ENCODE assay signal across 19 cellular contexts in the genomic region with DNA sequence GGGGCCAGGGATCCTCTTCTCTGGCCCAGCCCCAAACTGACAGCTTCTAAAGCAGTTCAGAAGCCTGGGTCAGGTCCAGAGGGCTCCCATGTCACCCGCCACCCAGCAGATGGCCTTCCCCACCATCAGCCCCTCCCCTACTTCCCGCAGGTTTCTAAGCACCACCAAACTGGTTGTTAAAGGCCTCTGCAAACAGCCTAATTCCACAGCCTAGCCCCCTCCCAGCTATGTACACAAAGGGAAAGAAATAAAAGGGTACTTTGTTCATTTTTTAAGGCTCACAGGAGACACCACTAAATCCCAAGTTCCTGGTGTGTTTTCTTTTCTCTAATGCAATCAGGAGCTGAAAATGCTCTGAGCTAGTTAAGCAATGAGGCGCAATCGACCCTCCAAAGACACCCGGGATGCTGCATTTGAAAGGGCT. TPM values are rescaled to one million over a fixed set of nuclear protein-coding genes. Genes with fewer than 3 reads are reported as not detected.
DNase-seq lines count a peak whose midpoint lies in the region; ATAC-seq, FAIRE-seq and TF ChIP-seq lines count a peak whose summit lies in the region.
"Had no signal": no experiment of that assay in that cellular context is flagged by ENCODE, and none has a peak within 500 bp of the region (broad histone marks: within the 10 kb centered on the region; RNA-seq: fewer than 3 reads in every experiment).

No MANE protein-coding gene starts in this region.

- TF ChIP-seq POLR2A in sigmoid colon (IDR thresholded peaks at IDR 0.05): no peak

- DNase-seq in DMS153 (lab: John Stamatoyannopoulos, UW) (peak; percentile 3), DMS153 treated with DMSO at 0.1 percent for 48 hours (lab: John Stamatoyannopoulos, UW; ENCODE audit: unreplicated experiment) (no peak), NCI-H146 treated with DMSO at 0.1 percent for 48 hours (lab: John Stamatoyannopoulos, UW; ENCODE audit: unreplicated experiment) (peak; percentile 44), colonic mucosa (peak; percentile 34), pancreas (no peak), sigmoid colon (no peak), EL (no peak)
- DNase-seq: activated CD4-positive, alpha-beta T cell treated with anti-CD3 and anti-CD28 coated beads, Interleukin-2, amount 50 U/mL, for 48 hours; anterior cingulate cortex; CD4-positive, alpha-beta memory T cell; hippocampal formation; mammary epithelial cell; nucleus accumbens; stimulated activated naive CD4-positive, alpha-beta T cell treated with Interleukin-2 at 50 U/mL for 16 hours; T-helper 9 cell had no signal

- WGBS in pancreas, 2 donors: 64% methylated on average over 5 of the region's 5 CpGs
- 27 to 63% methylated on average over 5 of the region's 5 CpGs for WGBS in sigmoid colon, 2 donors

- H3K9me3 ChIP-seq in colonic mucosa (no peaks in the 10 kb centered on the region), pancreas (no peaks in the 10 kb centered on the region), sigmoid colon (peaks cover 0 to 10% (median 5%) of the 10 kb centered on the region in 4 donors)

- H3K27ac ChIP-seq in colonic mucosa (peak overlapping the region; percentile 34), pancreas (peak overlapping the region in 2 of 4 donors; percentile 21 to 39), sigmoid colon (no peak overlapping the region)
- H3K27ac ChIP-seq: 22Rv1, coronary artery had no signal

- intact Hi-C loops in colonic mucosa (cut with DNase I) (no loop called here), pancreas (cut with DNase I) (no loop called here), sigmoid colon (cut with DNase I) (no loop called here)

- no peak for FAIRE-seq in pancreas (lab: Jason Lieb, UNC)
- FAIRE-seq: GM18507 had no signal

- TF ChIP-seq CTCF in colonic mucosa (IDR thresholded peaks at IDR 0.05) (no peak), pancreas (IDR thresholded peaks at IDR 0.05) (no peak), sigmoid colon (IDR thresholded peaks at IDR 0.05) (no peak)

- no peak for TF ChIP-seq EP300 in sigmoid colon (IDR thresholded peaks at IDR 0.05)

- ATAC-seq in pancreas (peak in 3 of 4 donors; percentile 23 to 70 (median 56)), HG02981 (IDR thresholded peaks at IDR 0.05; ENCODE audit: unreplicated experiment) (no peak)

- H3K4me1 ChIP-seq in colonic mucosa (no peaks in the 10 kb centered on the region), pancreas (peaks cover 0 to 5% (median 0%) of the 10 kb centered on the region in 3 donors), sigmoid colon (no peaks in the 10 kb centered on the region)

- H3K27me3 ChIP-seq in colonic mucosa: no peaks in the 10 kb centered on the region
- H3K27me3 ChIP-seq in pancreas: no peaks in the 10 kb centered on the region
- no peaks in the 10 kb centered on the region for H3K27me3 ChIP-seq in sigmoid colon

- H3K4me3 ChIP-seq in colonic mucosa (no peak overlapping the region), pancreas (no peak overlapping the region), sigmoid colon (no peak overlapping the region)
- H3K4me3 ChIP-seq: coronary artery had no signal

- H3K36me3 ChIP-seq in colonic mucosa: no peaks in the 10 kb centered on the region
- no peaks in the 10 kb centered on the region for H3K36me3 ChIP-seq in pancreas
- H3K36me3 ChIP-seq in sigmoid colon: no peaks in the 10 kb centered on the region

- H3K9ac ChIP-seq in colonic mucosa (ENCODE audit: low read depth in 2 of 2, low read length in 2 of 2): no peak overlapping the region

RNA-seq across cellular contexts. Expression of gene PLCH1, which starts 30.6 kb away (rescaled TPM):
- 10 to 100 TPM in 1 of 2 donors, 1 to 10 TPM in 1; 8.2 to 11.0 TPM for total RNA-seq in colonic mucosa
- total RNA-seq in pancreas: 1 to 10 TPM; 1.6 to 4.4 (median 2.4) TPM
- 1 to 10 TPM in 1 of 2 donors, under 1 TPM in 1; 0.91 to 2.3 TPM for polyA plus RNA-seq in pancreas
- total RNA-seq in sigmoid colon: under 1 TPM; 0.36 to 0.83 (median 0.62) TPM
- polyA plus RNA-seq in sigmoid colon: 1 to 10 TPM in 2 of 3 donors, under 1 TPM in 1; 0.92 to 1.9 (median 1.2) TPM
- total RNA-seq: CD4-positive, alpha-beta memory T cell had no signal

Comparison
In these comparisons a context has a peak if more than half of its experiments do, and no peak if none do; other contexts are left out.
1. DNase-seq: peak in DMS153 (single experiment), NCI-H146 treated with DMSO at 0.1 percent for 48 hours (single experiment) and colonic mucosa (single experiment); none in DMS153 treated with DMSO at 0.1 percent for 48 hours (single experiment), pancreas (0 of 6), sigmoid colon (single experiment) and EL (single experiment).